8 cellular contexts compared by ENCODE assay signal in the genomic region with DNA sequence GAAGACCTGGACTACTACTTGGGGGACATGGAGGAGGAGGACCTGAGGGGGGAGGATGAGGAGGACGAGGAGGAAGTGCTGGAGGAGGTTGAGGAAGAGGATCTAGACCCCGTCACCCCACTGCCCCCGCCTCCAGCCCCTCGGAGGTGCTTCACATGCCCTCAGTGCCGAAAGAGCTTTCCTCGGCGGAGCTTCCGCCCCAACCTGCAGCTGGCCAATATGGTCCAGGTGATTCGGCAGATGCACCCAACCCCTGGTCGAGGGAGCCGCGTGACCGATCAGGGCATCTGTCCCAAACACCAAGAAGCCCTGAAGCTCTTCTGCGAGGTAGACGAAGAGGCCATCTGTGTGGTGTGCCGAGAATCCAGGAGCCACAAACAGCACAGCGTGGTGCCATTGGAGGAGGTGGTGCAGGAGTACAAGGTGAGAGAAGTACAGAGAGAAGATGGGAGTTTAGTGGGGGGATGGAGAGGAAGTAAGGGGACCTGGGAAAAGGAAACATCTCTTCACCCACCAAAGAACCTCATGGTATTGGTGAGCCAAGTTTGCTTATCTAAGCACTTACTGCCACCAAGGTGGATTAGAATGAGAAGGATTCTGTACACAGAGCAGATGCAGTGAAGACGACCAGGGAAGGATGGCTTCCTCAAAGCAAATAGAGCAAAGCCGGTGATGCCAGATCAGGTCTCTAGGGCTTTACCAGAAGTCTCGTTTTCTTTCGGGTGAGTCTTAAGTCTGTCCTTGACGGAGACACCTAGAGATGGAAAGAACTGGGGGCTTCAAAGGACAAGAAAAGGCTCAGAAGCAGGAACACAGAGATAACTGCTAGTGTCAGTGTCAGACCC. TPM values are rescaled to one million over a fixed set of nuclear protein-coding genes. Genes with fewer than 3 reads are reported as not detected.
A peak's percentile ranks its signal among the peaks of the same experiment; 100 is the strongest.
DNase-seq lines count a peak whose midpoint lies in the region; ATAC-seq and TF ChIP-seq lines count a peak whose summit lies in the region.

No MANE protein-coding gene starts in this region.

- no peak overlapping the region for H2BK12ac ChIP-seq in H9 (ENCODE audit: insufficient read length, low read depth, low read length)

- peaks cover 3% of the 10 kb centered on the region for H3K36me3 ChIP-seq in skeletal muscle satellite cell (ENCODE audit: insufficient read depth, low read length)

- H4K8ac ChIP-seq in H9 (replicated peaks; ENCODE audit: insufficient read length, low read depth, low read length), result no peak overlapping the region

- DNase-seq in H9, result no peak
- no peak for DNase-seq in WTC11 (ENCODE audit: low spot score)
- DNase-seq in fibroblast of villous mesenchyme (ENCODE audit: low read depth), result no peak
- no peak for DNase-seq in cortex of kidney (lab: John Stamatoyannopoulos, UW)
- no peak for DNase-seq in germinal center (ENCODE audit: low spot score)
- DNase-seq in SW 1271 (lab: John Stamatoyannopoulos, UW), result no peak

- H3K56ac ChIP-seq in H9 (ENCODE audit: insufficient read length, low read depth, low read length), result no peak overlapping the region

- H2BK15ac ChIP-seq in H9 (ENCODE audit: low read depth, low read length), result no peak overlapping the region

- no peak overlapping the region for H4K5ac ChIP-seq in H9 (ENCODE audit: insufficient read length, low read depth, low read length)

- POLR2A ChIA-PET in WTC11 (lab: Charles Lee), result interaction anchor here (1.9 kb wide), 1 partner anchor 10 kb away, joined by 7 read pairs; no protein-coding TSS in a partner anchor

- H3K23me2 ChIP-seq in H9 (ENCODE audit: insufficient read length, low read depth, low read length, poor library complexity, severe bottlenecking), result peaks cover 7% of the 10 kb centered on the region

- no peak for TF ChIP-seq CTCF in H9 (conservative IDR thresholded peaks at IDR 0.05)
- TF ChIP-seq CTCF in WTC11 (IDR thresholded peaks at IDR 0.05), result no peak
- no peak for TF ChIP-seq CTCF in fibroblast of villous mesenchyme (IDR thresholded peaks at IDR 0.05; ENCODE audit: insufficient read depth, low read depth, low read length)

- peak overlapping the region; percentile 31 for H3K9ac ChIP-seq in H9 (ENCODE audit: extremely low read depth, insufficient read length, low read length)
- H3K9ac ChIP-seq in skeletal muscle satellite cell (ENCODE audit: low read depth, low read length), result peak overlapping the region; percentile 96

- ATAC-seq in WTC11 (no peak), HG03108 (IDR thresholded peaks at IDR 0.05; ENCODE audit: unreplicated experiment) (no peak)

- H3K27me3 Mint-ChIP-seq in H9 (ENCODE audit: low read depth) (peaks cover 14% of the 10 kb centered on the region), WTC11 (ENCODE audit: low read depth) (peaks cover 11% of the 10 kb centered on the region)

- H2BK120ac ChIP-seq in H9 (ENCODE audit: low read depth, low read length, poor library complexity, severe bottlenecking), result no peak overlapping the region

- peaks cover 3 to 22% (median 7%) of the 10 kb centered on the region in 3 experiments; a peak in 5 of 7 replicates for H3K36me3 Mint-ChIP-seq in H9 (ENCODE audit: insufficient read depth in 1 of 3, low read depth in 3 of 3)
- H3K36me3 Mint-ChIP-seq in WTC11, result peaks cover 8% of the 10 kb centered on the region

- H3K4me2 ChIP-seq in H9 (ENCODE audit: insufficient read depth, insufficient read length, low read length) (peak overlapping the region; percentile 79), skeletal muscle satellite cell (ENCODE audit: low read length) (peak overlapping the region; percentile 90)

- no peak overlapping the region for H3K23ac ChIP-seq in H9 (ENCODE audit: insufficient read length, low read depth, low read length)

- H3K4me3 Mint-ChIP-seq in H9, result peak overlapping the region; percentile 98 to 99
- H3K4me3 Mint-ChIP-seq in WTC11, result peak overlapping the region; percentile 99

- H2AK5ac ChIP-seq in H9 (ENCODE audit: insufficient read length, low read length), result no peak overlapping the region

- peak overlapping the region; percentile 92 to 99 (median 96); a peak in 3 of 7 replicates for H3K27ac Mint-ChIP-seq in H9
- H3K27ac Mint-ChIP-seq in WTC11, result peak overlapping the region; percentile 24; the same call in 1 of the 2 replicates

- H3K18ac ChIP-seq in H9 (ENCODE audit: insufficient read length, low read depth, low read length), result no peak overlapping the region

- H3K27me3 ChIP-seq in H9 (ENCODE audit: insufficient read depth, low read length), result no peaks in the 10 kb centered on the region
- H3K27me3 ChIP-seq in skeletal muscle satellite cell (ENCODE audit: control insufficient read depth, insufficient read depth, low read length), result no peaks in the 10 kb centered on the region

- no peaks in the 10 kb centered on the region for H3K9me3 ChIP-seq in H9 (ENCODE audit: control insufficient read depth, low read depth, low read length)
- H3K9me3 ChIP-seq in skeletal muscle satellite cell (replicated peaks; ENCODE audit: low read length), result no peaks in the 10 kb centered on the region

- no CpG with 5 or more reads among the region's 22 CpGs for WGBS in H9 (ENCODE audit: extremely low coverage, insufficient read length, low lambda C conversion rate)

- no peaks in the 10 kb centered on the region for H3K79me2 ChIP-seq in H9 (ENCODE audit: insufficient read depth, low read length)

- no peak overlapping the region for H2BK5ac ChIP-seq in H9 (ENCODE audit: insufficient read length, low read length)

- H4K91ac ChIP-seq in H9 (ENCODE audit: insufficient read length, low read depth, low read length), result no peak overlapping the region

- H3K27ac ChIP-seq in H9 (ENCODE audit: insufficient read length, low read depth, low read length), result no peak overlapping the region

- H3K4ac ChIP-seq in H9 (ENCODE audit: low read depth, low read length), result no peak overlapping the region

- CTCF ChIA-PET in WTC11 (lab: Charles Lee), result no interaction called here

- H3K4me1 Mint-ChIP-seq in H9 (peaks cover 15 to 21% of the 10 kb centered on the region in 2 experiments), WTC11 (peaks cover 15% of the 10 kb centered on the region)

- peaks cover 0 to 5% of the 10 kb centered on the region in 2 experiments; a peak in 2 of 5 replicates for H3K9me3 Mint-ChIP-seq in H9
- no peaks in the 10 kb centered on the region for H3K9me3 Mint-ChIP-seq in WTC11

- H3K4me1 ChIP-seq in H9 (ENCODE audit: insufficient read depth, low read length), result no peaks in the 10 kb centered on the region
- H3K4me1 ChIP-seq in skeletal muscle satellite cell (ENCODE audit: control insufficient read depth, insufficient read depth, low read length), result peaks cover 11% of the 10 kb centered on the region

- H3K14ac ChIP-seq in H9 (ENCODE audit: insufficient read depth, low read length), result no peak overlapping the region

- H2AFZ ChIP-seq in H9 (ENCODE audit: low read length), result no peak overlapping the region

- H3K79me1 ChIP-seq in H9 (ENCODE audit: insufficient read depth, low read depth, low read length, poor library complexity, severe bottlenecking), result peaks cover 3% of the 10 kb centered on the region

- no peak overlapping the region for H2BK20ac ChIP-seq in H9 (ENCODE audit: low read depth, low read length, poor library complexity, severe bottlenecking)

- H4K20me1 ChIP-seq in H9 (ENCODE audit: control insufficient read depth, insufficient read depth, insufficient read length), result no peaks in the 10 kb centered on the region

- peak overlapping the region; percentile 80 for H3K4me3 ChIP-seq in fibroblast of villous mesenchyme (ENCODE audit: low read depth, low read length)
- peak overlapping the region; percentile 87 for H3K4me3 ChIP-seq in skeletal muscle satellite cell (ENCODE audit: low read length)

- no peak overlapping the region for H3T11ph ChIP-seq in H9 (ENCODE audit: low read length)

TF ChIP-seq in WTC11, 78 proteins besides CTCF, POLR2A, EP300 and RAD21 (continues in another document):
- TF ChIP-seq, protein P1, sequence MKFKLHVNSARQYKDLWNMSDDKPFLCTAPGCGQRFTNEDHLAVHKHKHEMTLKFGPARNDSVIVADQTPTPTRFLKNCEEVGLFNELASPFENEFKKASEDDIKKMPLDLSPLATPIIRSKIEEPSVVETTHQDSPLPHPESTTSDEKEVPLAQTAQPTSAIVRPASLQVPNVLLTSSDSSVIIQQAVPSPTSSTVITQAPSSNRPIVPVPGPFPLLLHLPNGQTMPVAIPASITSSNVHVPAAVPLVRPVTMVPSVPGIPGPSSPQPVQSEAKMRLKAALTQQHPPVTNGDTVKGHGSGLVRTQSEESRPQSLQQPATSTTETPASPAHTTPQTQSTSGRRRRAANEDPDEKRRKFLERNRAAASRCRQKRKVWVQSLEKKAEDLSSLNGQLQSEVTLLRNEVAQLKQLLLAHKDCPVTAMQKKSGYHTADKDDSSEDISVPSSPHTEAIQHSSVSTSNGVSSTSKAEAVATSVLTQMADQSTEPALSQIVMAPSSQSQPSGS (CRISPR knock-in tag; IDR thresholded peaks at IDR 0.05; ENCODE audit: borderline replicate concordance, low read depth), result no peak
- TF ChIP-seq TP53 (CRISPR knock-in tag; IDR thresholded peaks at IDR 0.05) (no peak), NFYB (CRISPR knock-in tag; conservative IDR thresholded peaks at IDR 0.05; ENCODE audit: low read depth) (no peak), ZNF263 (CRISPR knock-in tag; IDR thresholded peaks at IDR 0.05; ENCODE audit: low read depth) (peak; percentile 63; the same call in 1 of the 2 replicates)
- TF ChIP-seq, protein P2, sequence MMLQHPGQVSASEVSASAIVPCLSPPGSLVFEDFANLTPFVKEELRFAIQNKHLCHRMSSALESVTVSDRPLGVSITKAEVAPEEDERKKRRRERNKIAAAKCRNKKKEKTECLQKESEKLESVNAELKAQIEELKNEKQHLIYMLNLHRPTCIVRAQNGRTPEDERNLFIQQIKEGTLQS (CRISPR knock-in tag; conservative IDR thresholded peaks at IDR 0.05), result no peak

RNA-seq across cellular contexts. Expression of gene TRIM41, which starts 1.5 kb away (rescaled TPM):
- total RNA-seq in H9 (2021) (33.5 and 34.2 TPM in 2 replicates), WTC11 (2021) (31.9 to 33.5 TPM (median 32.2 TPM) in 3 replicates), fibroblast of villous mesenchyme (9.9 and 12.2 TPM in 2 replicates)
- 11.4 and 12.5 TPM in 2 replicates for total RNA-seq in skeletal muscle satellite cell (2012; rRNA removed)

RNA-seq across cellular contexts. Expression of gene RACK1, which starts 19.1 kb away (rescaled TPM):
- 2,548 and 2,552 TPM in 2 replicates for total RNA-seq in H9 (2021)
- 2,360 to 2,535 TPM (median 2,479 TPM) in 3 replicates for total RNA-seq in WTC11 (2021)
- total RNA-seq in fibroblast of villous mesenchyme, result 3,386 and 3,800 TPM in 2 replicates
- 4,235 and 6,485 TPM in 2 replicates for total RNA-seq in skeletal muscle satellite cell (2012; rRNA removed)

RNA-seq across cellular contexts. Expression of gene TRIM7, which starts 19.6 kb away (rescaled TPM):
- total RNA-seq in H9 (2021) (not detected in 2 replicates), WTC11 (2021) (0.64 to 1.4 TPM (median 0.98 TPM) in 3 replicates), fibroblast of villous mesenchyme (2.2 and 2.3 TPM in 2 replicates)
- 4.6 and 6.8 TPM in 2 replicates for total RNA-seq in skeletal muscle satellite cell (2012; rRNA removed)

RNA-seq across cellular contexts. Expression of gene TRIM52, which starts 36.3 kb away (rescaled TPM):
- total RNA-seq in H9 (2021), result 5.1 and 5.7 TPM in 2 replicates
- 7.8 to 10.1 TPM (median 8.7 TPM) in 3 replicates for total RNA-seq in WTC11 (2021)
- 5.2 and 7.8 TPM in 2 replicates for total RNA-seq in fibroblast of villous mesenchyme
- total RNA-seq in skeletal muscle satellite cell (2012; rRNA removed), result 5.2 and 10.1 TPM in 2 replicates
